In the genomic region with DNA sequence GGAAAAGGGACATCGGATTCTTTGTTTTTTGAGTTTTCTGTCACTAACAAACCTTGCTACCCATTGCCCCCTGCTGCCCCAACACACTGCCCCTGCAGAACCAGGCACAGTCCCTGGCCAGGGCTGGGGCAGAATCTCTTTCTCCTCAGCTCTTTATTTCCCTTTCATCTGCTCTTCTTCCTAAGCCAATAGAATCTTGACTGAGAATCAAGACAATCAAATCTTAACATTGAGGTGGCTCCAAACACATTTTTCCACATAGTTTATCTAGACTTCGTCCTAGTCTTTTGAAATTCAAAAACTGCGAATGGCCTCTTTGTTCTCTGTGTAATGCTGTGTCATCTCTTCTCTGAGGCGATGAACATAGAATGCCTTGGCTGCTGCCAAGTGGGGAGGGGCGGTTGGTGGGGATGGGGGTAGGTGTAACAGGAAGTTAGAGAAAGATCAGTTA, we compare ENCODE assay signal across 27 cellular contexts. TPM values are rescaled to one million over a fixed set of nuclear protein-coding genes. Genes with fewer than 3 reads are reported as not detected.
DNase-seq lines count a peak whose midpoint lies in the region; ATAC-seq, FAIRE-seq and TF ChIP-seq lines count a peak whose summit lies in the region.
"Had no signal": no experiment of that assay in that cellular context is flagged by ENCODE, and none has a peak within 500 bp of the region (broad histone marks: within the 10 kb centered on the region; RNA-seq: fewer than 3 reads in every experiment).

No MANE protein-coding gene starts in this region.

- TF ChIP-seq CTCF in H1 (IDR thresholded peaks at IDR 0.05; ENCODE audit: control extremely low read depth in 1 of 3, insufficient read depth in 1 of 3, low read depth in 1 of 3, low read length in 3 of 3) (peak in 1 of 3 experiments; percentile 12; a peak in 1 of 4 replicates), omental fat pad (IDR thresholded peaks at IDR 0.05) (no peak)

- CTCF ChIA-PET in H1 (lab: Charles Lee; ENCODE audit: partially characterized antibody), result interaction anchor here (0.6 to 1.1 kb wide), 3 partner anchors 135 to 309 kb away, joined by 3 to 4 read pairs (median 3); no protein-coding TSS in a partner anchor
- CTCF ChIA-PET in activated CD4-positive, alpha-beta T cell treated with anti-CD3 and anti-CD28 coated beads for 36 hours (lab: Charles Lee), result no interaction called here

- H3K27me3 ChIP-seq in H1 (replicated peaks in 1 of 4; ENCODE audit: control insufficient read depth in 3 of 4, extremely low read depth in 1 of 4, insufficient read depth in 3 of 4, low read length in 3 of 4), result no peaks in the 10 kb centered on the region

- H2BK5ac ChIP-seq in H1 (ENCODE audit: low read depth, low read length), result peak overlapping the region; percentile 61; the same call in 1 of the 2 replicates

- no peaks in the 10 kb centered on the region; the same call in 1 of the 2 replicates for H3K23me2 ChIP-seq in H1 (ENCODE audit: low read depth, low read length)

- H4K5ac ChIP-seq in H1 (ENCODE audit: insufficient read length, low read depth, low read length), result no peak overlapping the region

- 53% methylated on average over 5 of the region's 5 CpGs; no CpG with 5 or more reads in 1 of the 2 experiments for WGBS in H1 (ENCODE audit: extremely low coverage in 1 of 2, insufficient coverage in 1 of 2, insufficient read length in 1 of 2, insufficient replicate concordance in 2 of 2, low coverage in 1 of 2, low lambda C conversion rate in 2 of 2, missing lambda C conversion rate in 1 of 2), 2 experiments

- peak; percentile 4 for DNase-seq in COLO829 (ENCODE audit: low spot score)
- DNase-seq in NCI-H460 (ENCODE audit: extremely low read depth, low read depth), result peak; percentile 17
- no peak for DNase-seq in H1 (ENCODE audit: low read depth in 1 of 2, low spot score in 2 of 2)
- DNase-seq in midbrain (lab: John Stamatoyannopoulos, UW), result peak; percentile 47
- no peak for DNase-seq in activated CD4-positive, alpha-beta T cell treated with anti-CD3 and anti-CD28 coated beads for 36 hours
- DNase-seq in NCI-H345 (lab: John Stamatoyannopoulos, UW), result no peak
- no peak for DNase-seq in omental fat pad (ENCODE audit: low spot score)
- DNase-seq: activated B cell treated with CpG ODN at 0.5 μM for 24 hours; activated CD4-positive, alpha-beta memory T cell treated with anti-CD3 and anti-CD28 coated beads, Interleukin-2, amount 10 ng/mL, durations not matched to agents 7 days and 5 days; aorta; central memory CD4-positive, alpha-beta T cell; glutamatergic neuron; lower lobe of right lung; NCI-H1105; NCI-H1930; NCI-H526 treated with DMSO at 0.1 percent for 48 hours; SHP77 treated with DMSO at 0.1 percent for 48 hours; stimulated activated naive CD4-positive, alpha-beta T cell treated with Interleukin-2 at 50 U/mL for 16 hours had no signal

- intact Hi-C loops in activated CD4-positive, alpha-beta T cell treated with anti-CD3 and anti-CD28 coated beads for 36 hours (cut with DNase I, micrococcal nuclease), result no loop called here

- no peak overlapping the region for H2AFZ ChIP-seq in H1 (ENCODE audit: low read length)

- no peaks in the 10 kb centered on the region for H3K27me3 Mint-ChIP-seq in activated CD4-positive, alpha-beta T cell treated with anti-CD3 and anti-CD28 coated beads for 36 hours
- H3K27me3 Mint-ChIP-seq: activated B cell treated with CpG ODN at 0.5 μM for 24 hours; activated CD4-positive, alpha-beta memory T cell treated with anti-CD3 and anti-CD28 coated beads, Interleukin-2, amount 10 ng/mL, durations not matched to agents 7 days and 5 days; activated naive CD8-positive, alpha-beta T cell; IgD-negative memory B cell had no signal

- no peaks in the 10 kb centered on the region for H3K9me3 Mint-ChIP-seq in activated CD4-positive, alpha-beta T cell treated with anti-CD3 and anti-CD28 coated beads for 36 hours (ENCODE audit: low read depth)
- H3K9me3 Mint-ChIP-seq: activated B cell treated with CpG ODN at 0.5 μM for 24 hours had no signal

- H2BK12ac ChIP-seq in H1 (ENCODE audit: low read depth, low read length), result peak overlapping the region; percentile 61

- no peaks in the 10 kb centered on the region; a peak in 1 of 8 replicates for H3K36me3 ChIP-seq in H1 (ENCODE audit: control insufficient read depth in 2 of 4, insufficient read depth in 4 of 4, low read length in 3 of 4)
- H3K36me3 ChIP-seq: lower lobe of right lung had no signal

- no peaks in the 10 kb centered on the region for H4K20me1 ChIP-seq in H1 (replicated peaks in 1 of 2; ENCODE audit: control insufficient read depth in 1 of 2, insufficient read depth in 2 of 2, low read length in 2 of 2)

- ATAC-seq in activated CD4-positive, alpha-beta T cell treated with anti-CD3 and anti-CD28 coated beads for 36 hours, result no peak
- ATAC-seq in HG03520 (IDR thresholded peaks at IDR 0.05; ENCODE audit: unreplicated experiment) (no peak), omental fat pad (ENCODE audit: low FRiP score) (no peak)
- ATAC-seq: lower lobe of right lung, Panc1, sciatic nerve had no signal

- peak overlapping the region; percentile 4; the same call in 1 of the 2 replicates for H2AK5ac ChIP-seq in H1 (ENCODE audit: low read depth, low read length)

- no peak overlapping the region for H3K27ac Mint-ChIP-seq in activated CD4-positive, alpha-beta T cell treated with anti-CD3 and anti-CD28 coated beads for 36 hours
- H3K27ac Mint-ChIP-seq: activated B cell treated with CpG ODN at 0.5 μM for 24 hours; activated CD4-positive, alpha-beta memory T cell treated with anti-CD3 and anti-CD28 coated beads, Interleukin-2, amount 10 ng/mL, durations not matched to agents 7 days and 5 days; activated naive CD8-positive, alpha-beta T cell had no signal

- no peak overlapping the region for H3K14ac ChIP-seq in H1 (ENCODE audit: insufficient read length)

- H3K9ac ChIP-seq in H1 (replicated peaks in 1 of 4; ENCODE audit: extremely low read depth in 1 of 4, low read depth in 3 of 4, low read length in 3 of 4), result no peak overlapping the region

- H3K4ac ChIP-seq in H1 (replicated peaks; ENCODE audit: insufficient read length, low read depth, low read length), result no peak overlapping the region

- H4K91ac ChIP-seq in H1 (replicated peaks; ENCODE audit: insufficient read length, low read length), result peak overlapping the region; percentile 45

- no peak overlapping the region for H3K56ac ChIP-seq in H1 (replicated peaks; ENCODE audit: insufficient read length, low read depth, low read length)

- no peaks in the 10 kb centered on the region for H3K79me1 ChIP-seq in H1 (ENCODE audit: low read depth, low read length)

- peaks cover 0 to 16% (median 6%) of the 10 kb centered on the region in 4 experiments; a peak in 4 of 7 replicates for H3K4me1 ChIP-seq in H1 (replicated peaks in 1 of 4; ENCODE audit: control insufficient read depth in 3 of 4, insufficient read depth in 4 of 4, low read length in 3 of 4)
- H3K4me1 ChIP-seq: lower lobe of right lung had no signal

- H3K4me1 Mint-ChIP-seq in activated CD4-positive, alpha-beta T cell treated with anti-CD3 and anti-CD28 coated beads for 36 hours, result no peaks in the 10 kb centered on the region
- H3K4me1 Mint-ChIP-seq: activated B cell treated with CpG ODN at 0.5 μM for 24 hours; activated CD4-positive, alpha-beta memory T cell treated with anti-CD3 and anti-CD28 coated beads, Interleukin-2, amount 10 ng/mL, durations not matched to agents 7 days and 5 days; IgD-negative memory B cell had no signal

- TF ChIP-seq RAD21 in H1 (IDR thresholded peaks at IDR 0.05 in 1 of 2, conservative IDR thresholded peaks at IDR 0.05 in 1 of 2; ENCODE audit: low read depth in 2 of 2, low read length in 2 of 2), result 0 out of 4 replicates have a peak, but pooled peaks of 1 of the 2 experiments have one; percentile 3

- H2BK120ac ChIP-seq in H1 (replicated peaks; ENCODE audit: low read depth, low read length), result no peak overlapping the region

- FAIRE-seq in H1 (lab: Jason Lieb, UNC), result no peak
- FAIRE-seq: endothelial cell of umbilical vein, GM12891 had no signal

- no peak overlapping the region for H4K8ac ChIP-seq in H1 (ENCODE audit: extremely low read depth, insufficient read depth, low read length)

- POLR2A ChIA-PET in H1 (lab: Charles Lee; ENCODE audit: partially characterized antibody), result no interaction called here
- POLR2A ChIA-PET in activated CD4-positive, alpha-beta T cell treated with anti-CD3 and anti-CD28 coated beads for 36 hours (lab: Charles Lee), result no interaction called here

- no peak overlapping the region for H3K27ac ChIP-seq in H1 (ENCODE audit: low read depth, low read length)
- H3K27ac ChIP-seq: 22Rv1, C4-2B, lower lobe of right lung had no signal

- H3K9me3 ChIP-seq in H1 (ENCODE audit: insufficient read depth in 2 of 2, low read depth in 1 of 2, low read length in 1 of 2), result no peaks in the 10 kb centered on the region
- H3K9me3 ChIP-seq: lower lobe of right lung had no signal

- no peak overlapping the region for H2BK20ac ChIP-seq in H1 (ENCODE audit: low read length)

- no peak overlapping the region for H2BK15ac ChIP-seq in H1 (ENCODE audit: low read length)

- TF ChIP-seq POLR2A in H1 (IDR thresholded peaks at IDR 0.05; ENCODE audit: control extremely low read depth in 1 of 2, low read depth in 2 of 2, low read length in 2 of 2), result no peak

- no peaks in the 10 kb centered on the region for H3K79me2 ChIP-seq in H1 (ENCODE audit: control insufficient read depth in 1 of 2, insufficient read depth in 2 of 2, low read length in 2 of 2)

- H3K4me2 ChIP-seq in H1 (ENCODE audit: insufficient read depth in 1 of 2, low read depth in 2 of 2, low read length in 2 of 2), result no peak overlapping the region

- no peak overlapping the region for H3K4me3 ChIP-seq in H1 (ENCODE audit: extremely low read depth in 1 of 4, insufficient read depth in 2 of 4, low read depth in 3 of 4, low read length in 4 of 4)
- H3K4me3 ChIP-seq: lower lobe of right lung had no signal

- no peak for TF ChIP-seq EP300 in H1 (IDR thresholded peaks at IDR 0.05; ENCODE audit: borderline replicate concordance in 1 of 2, low read depth in 2 of 2, low read length in 2 of 2)

- H3K18ac ChIP-seq in H1 (ENCODE audit: extremely low read depth, low read length), result no peak overlapping the region

- H3K36me3 Mint-ChIP-seq in activated CD4-positive, alpha-beta T cell treated with anti-CD3 and anti-CD28 coated beads for 36 hours (ENCODE audit: low read depth), result no peaks in the 10 kb centered on the region
- H3K36me3 Mint-ChIP-seq: activated naive CD8-positive, alpha-beta T cell; IgD-negative memory B cell had no signal

- H3K23ac ChIP-seq in H1 (ENCODE audit: insufficient read length), result no peak overlapping the region

- no peak overlapping the region for H3K4me3 Mint-ChIP-seq in activated CD4-positive, alpha-beta T cell treated with anti-CD3 and anti-CD28 coated beads for 36 hours
- H3K4me3 Mint-ChIP-seq: activated B cell treated with CpG ODN at 0.5 μM for 24 hours; activated CD4-positive, alpha-beta memory T cell treated with anti-CD3 and anti-CD28 coated beads, Interleukin-2, amount 10 ng/mL, durations not matched to agents 7 days and 5 days; activated naive CD8-positive, alpha-beta T cell; IgD-negative memory B cell had no signal

RNA-seq across cellular contexts. Expression of a gene that starts 16.1 kb away (rescaled TPM):
- total RNA-seq in NCI-H460 (2014; rRNA removed; shearing (Covaris generic)), result 2.3 and 3.7 TPM in 2 replicates
- polyA plus RNA-seq in NCI-H460 (2014; cell fraction: nucleus; rRNA removed), result 0.26 and 0.74 TPM in 2 replicates
- total RNA-seq in H1 (2021; fragmentation: NEBNext Ultra II Directional; extraction: Animal tissue kit (Norgen Biotek cat#: 25700)), result 20.0 and 23.4 TPM in 2 replicates
- 12.9 and 13.4 TPM in 2 replicates for polyA plus RNA-seq in H1 (2011; rRNA removed)
- polyA plus RNA-seq in H1 (2011; cell fraction: cytosol; rRNA removed), result 9.5 TPM
- 41.7 TPM for polyA plus RNA-seq in H1 (2011; cell fraction: nucleus; rRNA removed)
- 14.7 to 18.6 TPM (median 17.7 TPM) in 4 replicates for polyA plus RNA-seq in H1 (2012, experiment 1 of 2)
- polyA plus RNA-seq in H1 (2012, experiment 2 of 2), result 6.2 TPM
- 26.4 TPM for polyA plus RNA-seq in H1 (2013, experiment 1 of 2)
- polyA plus RNA-seq in H1 (2013, experiment 2 of 2), result 25.3 TPM
- polyA minus RNA-seq in H1 (2011; rRNA and poly(A)+ RNA removed), result 22.8 and 36.1 TPM in 2 replicates
- 13.4 TPM for polyA minus RNA-seq in H1 (2011; cell fraction: cytosol; rRNA and poly(A)+ RNA removed)
- polyA minus RNA-seq in H1 (2011; cell fraction: nucleus; rRNA and poly(A)+ RNA removed), result 64.2 TPM
- not detected for total RNA-seq in activated CD4-positive, alpha-beta T cell treated with anti-CD3 and anti-CD28 coated beads for 36 hours
- total RNA-seq in omental fat pad, result 1 to 10 TPM in 3 of 4 donors, under 1 TPM in 1; 0.56 to 5.5 (median 2.4) TPM
- total RNA-seq: activated B cell treated with CpG ODN at 0.5 μM for 24 hours; activated CD4-positive, alpha-beta memory T cell treated with anti-CD3 and anti-CD28 coated beads, Interleukin-2, amount 10 ng/mL, durations not matched to agents 7 days and 5 days had no signal
- polyA plus RNA-seq: IgD-negative memory B cell had no signal

Comparison
In these comparisons a context has a peak if more than half of its experiments do, and no peak if none do; other contexts are left out.
1. DNase-seq: peak in COLO829 (single experiment), NCI-H460 (single experiment) and midbrain (single experiment); none in H1 (0 of 2), activated CD4-positive, alpha-beta T cell treated with anti-CD3 and anti-CD28 coated beads for 36 hours (single experiment), NCI-H345 (single experiment) and omental fat pad (single experiment).